Comparison of ENCODE assay signal across 19 cellular contexts in the genomic region with DNA sequence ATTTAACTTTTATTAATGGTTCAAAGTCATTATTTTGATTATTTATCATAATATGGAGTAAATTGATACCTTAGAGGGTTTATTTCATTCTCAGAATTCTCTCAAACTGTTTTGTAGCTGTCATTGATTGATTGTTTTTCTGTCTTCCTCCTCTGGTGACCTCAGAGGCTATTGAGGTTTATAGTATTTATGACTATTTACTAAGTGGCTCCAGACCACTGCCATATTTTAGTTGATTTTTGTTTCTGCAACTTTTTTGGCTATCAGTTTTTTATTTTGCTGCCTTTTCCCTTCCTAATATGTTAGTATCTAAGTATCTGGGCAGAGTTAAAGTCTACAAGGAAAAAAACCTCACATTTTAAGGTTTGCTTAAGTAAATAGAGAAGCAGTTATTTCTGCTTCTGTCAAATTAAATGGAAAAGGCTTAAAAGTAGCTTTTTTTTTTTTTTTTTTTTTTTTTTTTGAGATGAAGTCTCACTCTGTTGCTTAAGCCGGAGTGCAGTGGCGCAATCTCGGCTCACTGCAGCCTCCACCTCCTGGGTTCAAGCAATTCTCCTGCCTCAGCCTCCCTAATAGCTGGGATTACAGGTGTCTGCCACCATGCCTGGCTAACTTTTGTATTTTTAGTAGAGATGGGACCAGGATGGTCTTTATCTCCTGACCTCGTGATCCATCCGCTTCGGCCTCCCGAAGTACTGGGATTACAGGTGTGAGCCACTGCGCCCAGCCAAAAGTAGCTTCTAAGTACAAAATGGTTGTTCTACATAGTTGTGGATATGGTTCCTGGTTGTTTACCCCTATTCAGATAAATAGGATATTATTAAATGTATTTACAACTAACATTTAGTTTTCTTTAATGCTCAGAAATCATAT. TPM values are rescaled to one million over a fixed set of nuclear protein-coding genes. Genes with fewer than 3 reads are reported as not detected.
DNase-seq lines count a peak whose midpoint lies in the region; ATAC-seq and TF ChIP-seq lines count a peak whose summit lies in the region.
"Had no signal": no experiment of that assay in that cellular context is flagged by ENCODE, and none has a peak within 500 bp of the region (broad histone marks: within the 10 kb centered on the region; RNA-seq: fewer than 3 reads in every experiment).

No MANE protein-coding gene starts in this region.

- intact Hi-C loops in activated CD8-positive, alpha-beta T cell treated with anti-CD3 and anti-CD28 coated beads for 36 hours (cut with micrococcal nuclease): no loop called here
- intact Hi-C loops in naive thymus-derived CD4-positive, alpha-beta T cell (cut with micrococcal nuclease): no loop called here

- H3K4me3 Mint-ChIP-seq in activated CD8-positive, alpha-beta T cell treated with anti-CD3 and anti-CD28 coated beads for 36 hours: no peak overlapping the region
- no peak overlapping the region for H3K4me3 Mint-ChIP-seq in activated CD8-positive, alpha-beta T cell treated with anti-CD3 and anti-CD28 coated beads, Interleukin-2, amount 10 ng/mL, durations not matched to agents 7 days and 5 days
- H3K4me3 Mint-ChIP-seq in CD8-positive, alpha-beta memory T cell: no peak overlapping the region
- H3K4me3 Mint-ChIP-seq in T-cell: no peak overlapping the region
- peak overlapping the region in 1 of 10 donors; percentile 40 for H3K4me3 Mint-ChIP-seq in naive thymus-derived CD4-positive, alpha-beta T cell
- H3K4me3 Mint-ChIP-seq: activated naive CD8-positive, alpha-beta T cell treated with anti-CD3 and anti-CD28 coated beads for 36 hours had no signal

- no peak overlapping the region for H3K27ac ChIP-seq in CD8-positive, alpha-beta memory T cell (ENCODE audit: low read depth, low read length)
- no peak overlapping the region for H3K27ac ChIP-seq in naive thymus-derived CD4-positive, alpha-beta T cell (ENCODE audit: low read depth, low read length)
- H3K27ac ChIP-seq: body of pancreas, esophagus squamous epithelium, gastroesophageal sphincter, uterus had no signal

- POLR2A ChIA-PET in activated CD8-positive, alpha-beta T cell treated with anti-CD3 and anti-CD28 coated beads for 36 hours (lab: Charles Lee): interaction anchor here (1.4 to 2.3 kb wide), 3 partner anchors 8 to 14 kb away, joined by 3 to 19 read pairs (median 7); a partner anchor contains a TSS
- POLR2A ChIA-PET in activated CD8-positive, alpha-beta T cell treated with anti-CD3 and anti-CD28 coated beads, Interleukin-2, amount 10 ng/mL, durations not matched to agents 7 days and 5 days (lab: Charles Lee): interaction anchor here (0.6 to 1.2 kb wide), 2 partner anchors 8 to 9 kb away, joined by 3 to 9 read pairs; a partner anchor contains a TSS
- POLR2A ChIA-PET in CD8-positive, alpha-beta memory T cell (lab: Charles Lee): interaction anchor here (0.7 to 1.1 kb wide), 2 partner anchors 8 to 460 kb away, joined by 6 read pairs; a partner anchor contains a TSS
- POLR2A ChIA-PET in T-cell (lab: Charles Lee): interaction anchor here (0.6 to 0.7 kb wide), 4 partner anchors 8 to 1514 kb away, joined by 3 to 10 read pairs (median 6); no protein-coding TSS in a partner anchor
- POLR2A ChIA-PET in naive thymus-derived CD4-positive, alpha-beta T cell (lab: Charles Lee): interaction anchor here (0.5 to 3.0 kb wide), 2 partner anchors 9 to 161 kb away, joined by 3 to 14 read pairs; a partner anchor contains a TSS

- H3K36me3 ChIP-seq in CD8-positive, alpha-beta memory T cell (ENCODE audit: insufficient read depth, low read length): peaks cover 43% of the 10 kb centered on the region
- H3K36me3 ChIP-seq in naive thymus-derived CD4-positive, alpha-beta T cell (ENCODE audit: control insufficient read depth in 2 of 3, insufficient read depth in 3 of 3, low read length in 3 of 3): peaks cover 0 to 48% (median 9%) of the 10 kb centered on the region in 3 experiments
- peaks cover 42% of the 10 kb centered on the region for H3K36me3 ChIP-seq in BE2C
- H3K36me3 ChIP-seq: uterus had no signal

- peak overlapping the region; percentile 69 for H3K27ac Mint-ChIP-seq in activated CD8-positive, alpha-beta T cell treated with anti-CD3 and anti-CD28 coated beads for 36 hours
- H3K27ac Mint-ChIP-seq in activated CD8-positive, alpha-beta T cell treated with anti-CD3 and anti-CD28 coated beads, Interleukin-2, amount 10 ng/mL, durations not matched to agents 7 days and 5 days: no peak overlapping the region
- H3K27ac Mint-ChIP-seq in CD8-positive, alpha-beta memory T cell: peak overlapping the region in 7 of 8 donors; percentile 33 to 85 (median 64)
- H3K27ac Mint-ChIP-seq in T-cell: peak overlapping the region; percentile 71 to 80
- H3K27ac Mint-ChIP-seq in naive thymus-derived CD4-positive, alpha-beta T cell: peak overlapping the region in 7 of 9 donors; percentile 23 to 81 (median 69)
- H3K27ac Mint-ChIP-seq: activated naive CD8-positive, alpha-beta T cell treated with anti-CD3 and anti-CD28 coated beads for 36 hours; T-helper 1 cell treated with Interleukin-12 subunit alpha and Interleukin-12 subunit beta and Interleukin-4 antibody, amounts not matched to agents 30 μg/mL and 1 μg/mL, for 36 hours had no signal

- H3K4me3 ChIP-seq in CD8-positive, alpha-beta memory T cell (ENCODE audit: low read length): no peak overlapping the region
- H3K4me3 ChIP-seq in naive thymus-derived CD4-positive, alpha-beta T cell (ENCODE audit: low read length): no peak overlapping the region
- no peak overlapping the region for H3K4me3 ChIP-seq in BE2C (ENCODE audit: low read depth, low read length)
- H3K4me3 ChIP-seq: body of pancreas, esophagus squamous epithelium, gastroesophageal sphincter, uterus had no signal

- H3K9me3 Mint-ChIP-seq in activated CD8-positive, alpha-beta T cell treated with anti-CD3 and anti-CD28 coated beads for 36 hours: no peaks in the 10 kb centered on the region
- H3K9me3 Mint-ChIP-seq in activated CD8-positive, alpha-beta T cell treated with anti-CD3 and anti-CD28 coated beads, Interleukin-2, amount 10 ng/mL, durations not matched to agents 7 days and 5 days (ENCODE audit: insufficient read depth): no peaks in the 10 kb centered on the region
- no peaks in the 10 kb centered on the region for H3K9me3 Mint-ChIP-seq in CD8-positive, alpha-beta memory T cell
- no peaks in the 10 kb centered on the region for H3K9me3 Mint-ChIP-seq in T-cell
- H3K9me3 Mint-ChIP-seq in naive thymus-derived CD4-positive, alpha-beta T cell: no peaks in the 10 kb centered on the region
- H3K9me3 Mint-ChIP-seq: activated naive CD8-positive, alpha-beta T cell treated with anti-CD3 and anti-CD28 coated beads for 36 hours; effector memory CD8-positive, alpha-beta T cell; T-helper 1 cell treated with Interleukin-12 subunit alpha and Interleukin-12 subunit beta and Interleukin-4 antibody, amounts not matched to agents 30 μg/mL and 1 μg/mL, for 36 hours had no signal

- peaks cover 36% of the 10 kb centered on the region for H3K4me1 Mint-ChIP-seq in activated CD8-positive, alpha-beta T cell treated with anti-CD3 and anti-CD28 coated beads for 36 hours (ENCODE audit: low read depth)
- H3K4me1 Mint-ChIP-seq in activated CD8-positive, alpha-beta T cell treated with anti-CD3 and anti-CD28 coated beads, Interleukin-2, amount 10 ng/mL, durations not matched to agents 7 days and 5 days (ENCODE audit: low read depth): peaks cover 50% of the 10 kb centered on the region
- H3K4me1 Mint-ChIP-seq in CD8-positive, alpha-beta memory T cell: peaks cover 41 to 73% (median 72%) of the 10 kb centered on the region in 3 donors
- H3K4me1 Mint-ChIP-seq in T-cell: peaks cover 44 to 57% (median 49%) of the 10 kb centered on the region in 3 donors
- H3K4me1 Mint-ChIP-seq in naive thymus-derived CD4-positive, alpha-beta T cell: peaks cover 23 to 64% (median 47%) of the 10 kb centered on the region in 7 donors

- H3K4me1 ChIP-seq in CD8-positive, alpha-beta memory T cell (ENCODE audit: insufficient read depth, low read length): peaks cover 26% of the 10 kb centered on the region
- peaks cover 0 to 5% of the 10 kb centered on the region in 2 donors for H3K4me1 ChIP-seq in naive thymus-derived CD4-positive, alpha-beta T cell (ENCODE audit: control insufficient read depth in 2 of 2, insufficient read depth in 2 of 2, low read length in 2 of 2)
- no peaks in the 10 kb centered on the region for H3K4me1 ChIP-seq in BE2C

- no peaks in the 10 kb centered on the region for H3K27me3 ChIP-seq in CD8-positive, alpha-beta memory T cell (ENCODE audit: insufficient read depth, low read length, poor library complexity, severe bottlenecking)
- H3K27me3 ChIP-seq in naive thymus-derived CD4-positive, alpha-beta T cell (ENCODE audit: control insufficient read depth in 2 of 2, insufficient read depth in 2 of 2, low read length in 2 of 2): no peaks in the 10 kb centered on the region
- H3K27me3 ChIP-seq in BE2C: no peaks in the 10 kb centered on the region
- H3K27me3 ChIP-seq: body of pancreas, esophagus squamous epithelium, gastroesophageal sphincter, uterus had no signal

- H3K36me3 Mint-ChIP-seq in activated CD8-positive, alpha-beta T cell treated with anti-CD3 and anti-CD28 coated beads for 36 hours (ENCODE audit: low read depth): peaks cover 52% of the 10 kb centered on the region
- H3K36me3 Mint-ChIP-seq in activated CD8-positive, alpha-beta T cell treated with anti-CD3 and anti-CD28 coated beads, Interleukin-2, amount 10 ng/mL, durations not matched to agents 7 days and 5 days (ENCODE audit: low read depth): peaks cover 69% of the 10 kb centered on the region
- peaks cover 3 to 71% (median 12%) of the 10 kb centered on the region in 3 donors for H3K36me3 Mint-ChIP-seq in CD8-positive, alpha-beta memory T cell
- H3K36me3 Mint-ChIP-seq in T-cell: peaks cover 46% of the 10 kb centered on the region
- peaks cover 5 to 49% (median 18%) of the 10 kb centered on the region in 5 donors for H3K36me3 Mint-ChIP-seq in naive thymus-derived CD4-positive, alpha-beta T cell

- no peak for DNase-seq in activated CD8-positive, alpha-beta T cell treated with anti-CD3 and anti-CD28 coated beads for 36 hours
- no peak for DNase-seq in activated CD8-positive, alpha-beta T cell treated with anti-CD3 and anti-CD28 coated beads, Interleukin-2, amount 10 ng/mL, durations not matched to agents 7 days and 5 days
- no peak for DNase-seq in CD8-positive, alpha-beta memory T cell
- DNase-seq in T-cell (no peak), BE2C (no peak)
- no peak for DNase-seq in naive thymus-derived CD4-positive, alpha-beta T cell
- DNase-seq: activated naive CD8-positive, alpha-beta T cell treated with anti-CD3 and anti-CD28 coated beads for 36 hours; activated T-cell treated with anti-CD3 and anti-CD28 coated beads, Interleukin-2, amount 50 U/mL, for 48 hours; body of pancreas; effector memory CD8-positive, alpha-beta T cell; esophagus squamous epithelium; NCI-H1436; NCI-H510A; SIG-M5; uterus had no signal

- CTCF ChIA-PET in activated CD8-positive, alpha-beta T cell treated with anti-CD3 and anti-CD28 coated beads for 36 hours (lab: Charles Lee): interaction anchor here (2.3 kb wide), 1 partner anchor 14 kb away, joined by 11 read pairs; no protein-coding TSS in a partner anchor
- CTCF ChIA-PET in activated CD8-positive, alpha-beta T cell treated with anti-CD3 and anti-CD28 coated beads, Interleukin-2, amount 10 ng/mL, durations not matched to agents 7 days and 5 days (lab: Charles Lee): interaction anchor here (3.4 to 8.8 kb wide), 2 partner anchors 8 to 15 kb away, joined by 15 to 76 read pairs; a partner anchor contains a TSS
- CTCF ChIA-PET in CD8-positive, alpha-beta memory T cell (lab: Charles Lee): interaction anchor here (0.6 to 2.8 kb wide), 4 partner anchors 8 to 20 kb away, joined by 3 to 15 read pairs (median 4); a partner anchor contains a TSS
- CTCF ChIA-PET in T-cell (lab: Charles Lee): interaction anchor here (0.6 to 3.4 kb wide), 7 partner anchors 9 to 1466 kb away, joined by 4 to 12 read pairs (median 5); a partner anchor contains a TSS
- CTCF ChIA-PET in naive thymus-derived CD4-positive, alpha-beta T cell (lab: Charles Lee): interaction anchor here (0.7 to 2.4 kb wide), 2 partner anchors 8 to 237 kb away, joined by 3 to 10 read pairs; a partner anchor contains a TSS

- no peak for ATAC-seq in activated CD8-positive, alpha-beta T cell treated with anti-CD3 and anti-CD28 coated beads for 36 hours
- ATAC-seq in activated CD8-positive, alpha-beta T cell treated with anti-CD3 and anti-CD28 coated beads, Interleukin-2, amount 10 ng/mL, durations not matched to agents 7 days and 5 days: no peak
- ATAC-seq in T-cell (replicated peaks in 1 of 4): no peak
- ATAC-seq in naive thymus-derived CD4-positive, alpha-beta T cell: no peak
- ATAC-seq in HG03139 (IDR thresholded peaks at IDR 0.05; ENCODE audit: unreplicated experiment): no peak
- no peak for ATAC-seq in HG02759 (IDR thresholded peaks at IDR 0.05; ENCODE audit: unreplicated experiment)
- ATAC-seq: body of pancreas; effector memory CD8-positive, alpha-beta T cell; gastroesophageal sphincter had no signal

- no peaks in the 10 kb centered on the region for H3K27me3 Mint-ChIP-seq in activated CD8-positive, alpha-beta T cell treated with anti-CD3 and anti-CD28 coated beads for 36 hours
- no peaks in the 10 kb centered on the region for H3K27me3 Mint-ChIP-seq in activated CD8-positive, alpha-beta T cell treated with anti-CD3 and anti-CD28 coated beads, Interleukin-2, amount 10 ng/mL, durations not matched to agents 7 days and 5 days (ENCODE audit: low read depth)
- H3K27me3 Mint-ChIP-seq in CD8-positive, alpha-beta memory T cell: no peaks in the 10 kb centered on the region
- H3K27me3 Mint-ChIP-seq in T-cell: no peaks in the 10 kb centered on the region
- H3K27me3 Mint-ChIP-seq in naive thymus-derived CD4-positive, alpha-beta T cell: no peaks in the 10 kb centered on the region
- H3K27me3 Mint-ChIP-seq: activated naive CD8-positive, alpha-beta T cell treated with anti-CD3 and anti-CD28 coated beads for 36 hours; effector memory CD8-positive, alpha-beta T cell had no signal

- TF ChIP-seq CTCF in activated CD8-positive, alpha-beta T cell treated with anti-CD3 and anti-CD28 coated beads for 36 hours (IDR thresholded peaks at IDR 0.05): no peak
- TF ChIP-seq CTCF in BE2C (IDR thresholded peaks at IDR 0.05; ENCODE audit: low read depth, low read length): no peak

- no peaks in the 10 kb centered on the region for H3K9me3 ChIP-seq in CD8-positive, alpha-beta memory T cell (ENCODE audit: low read length)
- no peaks in the 10 kb centered on the region for H3K9me3 ChIP-seq in naive thymus-derived CD4-positive, alpha-beta T cell (ENCODE audit: control insufficient read depth in 2 of 3, low read length in 3 of 3)
- H3K9me3 ChIP-seq in BE2C: no peaks in the 10 kb centered on the region
- H3K9me3 ChIP-seq: body of pancreas, esophagus squamous epithelium, gastroesophageal sphincter, uterus had no signal

RNA-seq across cellular contexts. Expression of a gene that starts 8.2 kb away (rescaled TPM):
- total RNA-seq in activated CD8-positive, alpha-beta T cell treated with anti-CD3 and anti-CD28 coated beads for 36 hours: 100 to 1,000 TPM; 148 to 153 TPM
- 100 to 1,000 TPM; 213 to 234 TPM for total RNA-seq in activated CD8-positive, alpha-beta T cell treated with anti-CD3 and anti-CD28 coated beads, Interleukin-2, amount 10 ng/mL, durations not matched to agents 7 days and 5 days
- total RNA-seq in CD8-positive, alpha-beta memory T cell: 100 to 1,000 TPM; 237 to 246 TPM
- 25.4 TPM for polyA plus RNA-seq in CD8-positive, alpha-beta memory T cell
- total RNA-seq in T-cell: 10 to 100 TPM; 75.3 to 96.6 (median 84.4) TPM
- 100 to 1,000 TPM in 1 of 5 experiments, 10 to 100 TPM in 4; 77.8 to 271 (median 80.8) TPM for total RNA-seq in naive thymus-derived CD4-positive, alpha-beta T cell
- polyA plus RNA-seq in naive thymus-derived CD4-positive, alpha-beta T cell: 10 to 100 TPM; 14.5 to 23.9 TPM
- 15.7 TPM for polyA plus RNA-seq in BE2C (2012; ENCODE audit: insufficient read depth, insufficient read length, low read depth)
